In the genomic region with DNA sequence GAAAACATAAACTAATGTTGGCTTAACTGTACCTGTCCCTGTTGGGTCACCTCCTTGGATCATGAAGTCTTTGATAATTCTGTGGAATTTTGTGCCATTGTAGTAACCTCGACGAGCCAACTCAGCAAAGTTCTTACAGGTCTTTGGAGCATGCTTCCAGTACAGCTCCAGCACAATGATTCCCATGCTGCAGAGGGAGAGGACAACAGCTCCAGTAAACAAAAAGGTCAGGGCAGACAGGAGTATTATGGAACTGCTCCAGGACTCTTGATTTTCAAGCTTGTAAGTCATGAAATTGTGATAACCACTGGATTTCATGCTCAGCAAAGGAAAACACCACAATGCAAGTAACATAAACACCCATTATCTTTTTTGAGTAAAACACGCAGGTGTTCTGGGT, we compare ENCODE assay signal across 25 cellular contexts.
"Had no signal": no experiment of that assay in that cellular context is flagged by ENCODE, and none has a peak within 500 bp of the region (broad histone marks: within the 10 kb centered on the region; RNA-seq: fewer than 3 reads in every experiment).

No MANE protein-coding gene starts in this region.

- H3K27ac Mint-ChIP-seq: activated naive CD4-positive, alpha-beta T cell treated with anti-CD3 and anti-CD28 coated beads, Interleukin-2, amount 50 U/mL, for 24 hours; effector memory CD8-positive, alpha-beta T cell; naive B cell; neural progenitor cell; T-helper 1 cell treated with Interleukin-12 subunit alpha and Interleukin-12 subunit beta and Interleukin-4 antibody, amounts not matched to agents 30 μg/mL and 1 μg/mL, for 36 hours; type B pancreatic cell had no signal

- H3K9me3 Mint-ChIP-seq: activated B cell treated with CpG ODN at 0.5 μM for 24 hours; activated CD8-positive, alpha-beta T cell treated with anti-CD3 and anti-CD28 coated beads for 36 hours; activated naive CD4-positive, alpha-beta T cell treated with anti-CD3 and anti-CD28 coated beads, Interleukin-2, amount 50 U/mL, for 24 hours; effector memory CD8-positive, alpha-beta T cell; naive B cell; neural progenitor cell; T-helper 1 cell treated with Interleukin-12 subunit alpha and Interleukin-12 subunit beta and Interleukin-4 antibody, amounts not matched to agents 30 μg/mL and 1 μg/mL, for 36 hours; type B pancreatic cell had no signal

- H3K27me3 ChIP-seq: body of pancreas, dorsolateral prefrontal cortex, neural progenitor cell, spleen, vagina had no signal

- H3K9me3 ChIP-seq: body of pancreas, lower lobe of right lung, spleen, thoracic aorta, vagina had no signal

- H3K36me3 ChIP-seq: thoracic aorta had no signal

- H3K4me3 Mint-ChIP-seq: activated B cell treated with CpG ODN at 0.5 μM for 24 hours; activated CD8-positive, alpha-beta T cell treated with anti-CD3 and anti-CD28 coated beads for 36 hours; effector memory CD8-positive, alpha-beta T cell; neural progenitor cell; T-helper 1 cell treated with Interleukin-12 subunit alpha and Interleukin-12 subunit beta and Interleukin-4 antibody, amounts not matched to agents 30 μg/mL and 1 μg/mL, for 36 hours; type B pancreatic cell had no signal

- H2AFZ ChIP-seq: neural progenitor cell had no signal

- DNase-seq: activated B cell treated with CpG ODN at 0.5 μM for 24 hours; activated CD4-positive, alpha-beta T cell treated with anti-CD3 and anti-CD28 coated beads for 4 hours; activated CD8-positive, alpha-beta T cell treated with anti-CD3 and anti-CD28 coated beads for 36 hours; activated effector memory CD4-positive, alpha-beta T cell treated with Interleukin-2 at 50 U/mL for 16 hours; activated T-cell treated with anti-CD3 and anti-CD28 coated beads, Interleukin-2, amount 50 U/mL, for 1 hour; anterior cingulate cortex; body of pancreas; central memory CD4-positive, alpha-beta T cell; dorsolateral prefrontal cortex; effector memory CD8-positive, alpha-beta T cell; foreskin melanocyte; hypothalamus; lower lobe of right lung; naive B cell; spleen; stimulated activated CD4-positive, alpha-beta T cell treated with anti-CD3 and anti-CD28 coated beads, Interleukin-4, amount 100 ng/mL, for 1 hour; stimulated activated naive CD4-positive, alpha-beta T cell had no signal

- H3K9ac ChIP-seq: neural progenitor cell had no signal

- FAIRE-seq: endothelial cell of umbilical vein had no signal

- H3K4me3 ChIP-seq: body of pancreas, dorsolateral prefrontal cortex, lower lobe of right lung, neural progenitor cell, spleen, thoracic aorta, vagina had no signal

- H3K4me2 ChIP-seq: neural progenitor cell had no signal

- H3K27ac ChIP-seq: body of pancreas, dorsolateral prefrontal cortex, lower lobe of right lung, neural progenitor cell, spleen, thoracic aorta, vagina had no signal

- ATAC-seq: activated CD8-positive, alpha-beta T cell treated with anti-CD3 and anti-CD28 coated beads for 36 hours; body of pancreas; effector memory CD8-positive, alpha-beta T cell; esophagus mucosa; lower lobe of right lung had no signal

- H3K27me3 Mint-ChIP-seq: activated B cell treated with CpG ODN at 0.5 μM for 24 hours; activated naive CD4-positive, alpha-beta T cell treated with anti-CD3 and anti-CD28 coated beads, Interleukin-2, amount 50 U/mL, for 24 hours; effector memory CD8-positive, alpha-beta T cell; naive B cell; type B pancreatic cell had no signal
